13 cellular contexts compared by ENCODE assay signal in genomic region chr4:651884-652642, GRCh38.
"Had no signal": no experiment of that assay in that cellular context is flagged by ENCODE, and none has a peak within 500 bp of the region (broad histone marks: within the 10 kb centered on the region; RNA-seq: fewer than 3 reads in every experiment).

No MANE protein-coding gene starts in this region.

- H3K27ac ChIP-seq: pancreas, tibial artery, vagina, WERI-Rb-1 had no signal

- H3K4me3 ChIP-seq: pancreas, tibial artery, vagina had no signal

- DNase-seq: activated CD4-positive, alpha-beta T cell treated with anti-CD3 and anti-CD28 coated beads for 36 hours; activated CD8-positive, alpha-beta memory T cell treated with anti-CD3 and anti-CD28 coated beads, Interleukin-2, amount 50 U/mL, for 48 hours; activated CD8-positive, alpha-beta T cell treated with anti-CD3 and anti-CD28 coated beads, Interleukin-2, amount 10 ng/mL, durations not matched to agents 7 days and 5 days; central memory CD4-positive, alpha-beta T cell; effector memory CD8-positive, alpha-beta T cell; erythroblast; left cardiac atrium; T-helper 1 cell; tibial artery; WERI-Rb-1 had no signal

- H3K4me1 Mint-ChIP-seq: activated CD4-positive, alpha-beta T cell treated with anti-CD3 and anti-CD28 coated beads for 36 hours had no signal

- H3K4me1 ChIP-seq: pancreas had no signal

- ATAC-seq: activated CD4-positive, alpha-beta T cell treated with anti-CD3 and anti-CD28 coated beads for 36 hours; effector memory CD8-positive, alpha-beta T cell had no signal

- H3K9me3 ChIP-seq: pancreas, tibial artery, vagina had no signal

- H3K27me3 ChIP-seq: pancreas had no signal

- H3K36me3 ChIP-seq: pancreas, tibial artery, vagina had no signal

- H3K4me3 Mint-ChIP-seq: activated CD4-positive, alpha-beta T cell treated with anti-CD3 and anti-CD28 coated beads for 36 hours; activated CD8-positive, alpha-beta T cell treated with anti-CD3 and anti-CD28 coated beads, Interleukin-2, amount 10 ng/mL, durations not matched to agents 7 days and 5 days; effector memory CD8-positive, alpha-beta T cell; nephron had no signal

- H3K9me3 Mint-ChIP-seq: effector memory CD8-positive, alpha-beta T cell; nephron had no signal

- H3K27ac Mint-ChIP-seq: activated CD4-positive, alpha-beta T cell treated with anti-CD3 and anti-CD28 coated beads for 36 hours; activated CD8-positive, alpha-beta T cell treated with anti-CD3 and anti-CD28 coated beads, Interleukin-2, amount 10 ng/mL, durations not matched to agents 7 days and 5 days; effector memory CD8-positive, alpha-beta T cell had no signal
